1 cellular context compared by ENCODE assay signal in genomic region chr20:46021361-46022359, GRCh38.
TF ChIP-seq lines count a peak whose summit lies in the region.

No MANE protein-coding gene starts in this region.

TF ChIP-seq in K562, 482 proteins besides CTCF, POLR2A, EP300 and RAD21 (continues in another document):
- TF ChIP-seq ZNF586 (CRISPR knock-in tag; conservative IDR thresholded peaks at IDR 0.05) (no peak), BACH1 (tag; IDR thresholded peaks at IDR 0.05) (no peak), CCNT2 (IDR thresholded peaks at IDR 0.05; ENCODE audit: borderline replicate concordance, extremely low read depth, insufficient read length, low read depth, low read length) (peak; percentile 25), NR3C1 (CRISPR knock-in tag; IDR thresholded peaks at IDR 0.05) (no peak), EHMT2 (IDR thresholded peaks at IDR 0.05) (peak; percentile 66; the same call in 1 of the 2 replicates), CBFB (CRISPR knock-in tag; IDR thresholded peaks at IDR 0.05) (no peak), THAP12 (CRISPR knock-in tag; IDR thresholded peaks at IDR 0.05) (no peak), BCOR (IDR thresholded peaks at IDR 0.05) (0 out of 2 replicates have a peak, but pooled peaks have one; percentile 57), PHF8 (IDR thresholded peaks at IDR 0.05; ENCODE audit: borderline replicate concordance, low read length) (peak; percentile 58; the same call in 1 of the 2 replicates), PYGO2 (tag; IDR thresholded peaks at IDR 0.05) (no peak), ZNF778 (CRISPR knock-in tag; IDR thresholded peaks at IDR 0.05) (no peak), ZNF316 (IDR thresholded peaks at IDR 0.05) (peak; percentile 29; the same call in 1 of the 2 replicates), SRF (CRISPR knock-in tag; IDR thresholded peaks at IDR 0.05) (no peak), ATF7 (IDR thresholded peaks at IDR 0.05) (peak; percentile 38; the same call in 1 of the 2 replicates), KLF13 (tag; IDR thresholded peaks at IDR 0.05; ENCODE audit: borderline replicate concordance, low read depth) (no peak), CCAR2 (IDR thresholded peaks at IDR 0.05; ENCODE audit: low read depth, low read length) (no peak), U2AF1 (optimal IDR thresholded peaks at IDR 0.05; ENCODE audit: low read depth, low read length) (no peak), HSF4 (CRISPR knock-in tag; IDR thresholded peaks at IDR 0.05; ENCODE audit: borderline replicate concordance) (no peak), MGA (IDR thresholded peaks at IDR 0.05) (0 out of 2 replicates have a peak, but pooled peaks have one; percentile 34), MAX (CRISPR knock-in tag; IDR thresholded peaks at IDR 0.05) (no peak), ARID3A (IDR thresholded peaks at IDR 0.05; ENCODE audit: borderline replicate concordance, low read depth, low read length) (no peak), CTBP1 (IDR thresholded peaks at IDR 0.05; ENCODE audit: borderline replicate concordance) (peak; percentile 24; the same call in 1 of the 2 replicates), SMARCB1 (IDR thresholded peaks at IDR 0.05; ENCODE audit: insufficient read length, low read depth) (no peak), MLX (CRISPR knock-in tag; conservative IDR thresholded peaks at IDR 0.05) (no peak), ZNF143 (CRISPR knock-in tag; IDR thresholded peaks at IDR 0.05) (no peak), MLLT1 (IDR thresholded peaks at IDR 0.05) (peak in 1 of 2 experiments; percentile 70; a peak in 2 of 4 replicates), ESRRA (IDR thresholded peaks at IDR 0.05; ENCODE audit: borderline replicate concordance, low read depth) (peak; percentile 31; the same call in 1 of the 2 replicates), PTRF (tag; IDR thresholded peaks at IDR 0.05) (no peak), RBM22 (IDR thresholded peaks at IDR 0.05; ENCODE audit: low read depth, low read length, poor library complexity, severe bottlenecking) (no peak), ELK3 (CRISPR knock-in tag; IDR thresholded peaks at IDR 0.05) (no peak), NCOA2 (IDR thresholded peaks at IDR 0.05; ENCODE audit: partially characterized antibody in 2 of 2) (no peak), POLR2AphosphoS5 (IDR thresholded peaks at IDR 0.05; ENCODE audit: control insufficient read depth, insufficient read depth, low read depth, low read length) (no peak), RBFOX2 (IDR thresholded peaks at IDR 0.05; ENCODE audit: low read depth, low read length) (peak; percentile 74), ZNF785 (CRISPR knock-in tag; IDR thresholded peaks at IDR 0.05) (no peak), PHF21A (IDR thresholded peaks at IDR 0.05; ENCODE audit: borderline replicate concordance, low read depth) (0 out of 2 replicates have a peak, but pooled peaks have one; percentile 87), L3MBTL2 (IDR thresholded peaks at IDR 0.05) (0 out of 2 replicates have a peak, but pooled peaks have one; percentile 15), PRDM10 (IDR thresholded peaks at IDR 0.05; ENCODE audit: partially characterized antibody) (peak; percentile 55)
